In the genomic region with DNA sequence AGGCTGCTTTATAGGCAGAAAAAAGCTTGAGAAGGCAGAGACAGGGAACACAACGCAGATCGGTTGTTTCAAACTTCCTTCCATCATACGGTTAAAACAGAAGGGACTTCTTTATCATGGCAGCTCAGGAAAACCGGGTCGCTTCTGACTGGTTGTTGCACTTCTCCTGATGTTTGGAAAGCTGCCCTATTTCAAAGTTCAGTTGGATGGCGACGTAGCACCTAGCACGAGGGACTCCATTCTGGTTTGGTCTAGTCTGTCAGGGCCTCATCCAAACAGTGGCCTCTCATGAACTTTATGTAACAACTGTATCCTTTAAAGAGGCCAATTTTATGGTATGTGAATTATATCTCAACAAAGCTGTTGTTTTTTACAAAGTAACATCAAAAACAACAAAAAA, we compare ENCODE assay signal across 22 cellular contexts.
"Had no signal": no experiment of that assay in that cellular context is flagged by ENCODE, and none has a peak within 500 bp of the region (broad histone marks: within the 10 kb centered on the region; RNA-seq: fewer than 3 reads in every experiment).

No MANE protein-coding gene starts in this region.

- H3K4me3 Mint-ChIP-seq: dendritic cell treated with granulocyte-macrophage colony-stimulating factor and Interleukin-4, amounts not matched to agents 40 ng/mL and 50 ng/mL, for 4 days; effector memory CD8-positive, alpha-beta T cell; endodermal cell; immature natural killer cell; mesothelial cell of epicardium had no signal

- ATAC-seq: effector memory CD8-positive, alpha-beta T cell; esophagus mucosa; gastrocnemius medialis; left cardiac atrium; lower lobe of right lung; mucosa of descending colon had no signal

- H3K27me3 Mint-ChIP-seq: dendritic cell treated with granulocyte-macrophage colony-stimulating factor and Interleukin-4, amounts not matched to agents 40 ng/mL and 50 ng/mL, for 4 days; effector memory CD8-positive, alpha-beta T cell; naive B cell had no signal

- H3K27ac Mint-ChIP-seq: dendritic cell treated with granulocyte-macrophage colony-stimulating factor and Interleukin-4, amounts not matched to agents 40 ng/mL and 50 ng/mL, for 4 days; effector memory CD8-positive, alpha-beta T cell; endodermal cell; immature natural killer cell; mesothelial cell of epicardium had no signal

- H3K4me1 Mint-ChIP-seq: immature natural killer cell, naive B cell had no signal

- DNase-seq: colonic mucosa; cortex of kidney; effector CD8-positive, alpha-beta T cell; effector memory CD8-positive, alpha-beta T cell; endodermal cell; erythroblast; esophagus squamous epithelium; foreskin fibroblast; foreskin melanocyte; gastrocnemius medialis; heart left ventricle; hypothalamus; immature natural killer cell; left cardiac atrium; left ventricle myocardium inferior; lower lobe of right lung; mesenchymal stem cell; mucosa of descending colon; naive B cell had no signal

- H3K36me3 Mint-ChIP-seq: naive B cell had no signal

- H3K9me3 Mint-ChIP-seq: dendritic cell treated with granulocyte-macrophage colony-stimulating factor and Interleukin-4, amounts not matched to agents 40 ng/mL and 50 ng/mL, for 4 days had no signal
